11 cellular contexts compared by ENCODE assay signal in the genomic region with DNA sequence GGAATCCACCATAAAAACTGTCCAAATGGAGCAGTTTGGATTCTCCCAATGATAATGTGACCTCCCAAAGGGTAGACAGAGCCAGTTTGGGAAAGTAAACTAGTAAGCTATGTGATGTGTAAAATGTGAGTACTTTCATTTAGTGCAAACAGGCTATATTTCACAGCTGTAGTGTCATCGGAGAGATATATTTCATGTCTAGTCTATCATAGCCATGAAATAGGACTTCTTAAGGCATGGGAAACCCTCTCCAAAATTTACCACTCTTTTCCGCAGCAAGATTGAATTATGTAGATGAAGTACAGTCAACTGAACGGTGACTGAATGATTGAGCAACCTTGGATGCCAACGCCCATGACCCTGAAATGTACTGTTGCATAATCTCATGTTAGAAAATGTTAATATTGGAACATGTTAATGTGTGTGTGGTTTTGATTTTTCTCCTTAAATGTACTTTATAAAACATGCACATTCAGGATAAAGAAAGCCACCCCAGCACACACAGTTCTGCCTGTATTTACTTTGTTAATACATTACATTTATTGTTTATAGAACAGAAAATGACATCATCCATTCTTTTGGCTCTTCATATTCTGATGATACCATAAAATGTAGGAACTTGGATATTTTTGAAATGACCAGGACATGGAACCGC.
DNase-seq lines count a peak whose midpoint lies in the region; TF ChIP-seq lines count a peak whose summit lies in the region.
"Had no signal": no experiment of that assay in that cellular context is flagged by ENCODE, and none has a peak within 500 bp of the region (broad histone marks: within the 10 kb centered on the region; RNA-seq: fewer than 3 reads in every experiment).

No MANE protein-coding gene starts in this region.

- H3K36me3 Mint-ChIP-seq in endothelial cell (ENCODE audit: low read depth, unreplicated experiment), result peaks cover 64% of the 10 kb centered on the region

- no peak for TF ChIP-seq POLR2A in prostate gland (IDR thresholded peaks at IDR 0.05)

- H3K9me3 ChIP-seq in SJSA1 (replicated peaks) (no peaks in the 10 kb centered on the region), prostate gland (no peaks in the 10 kb centered on the region)
- H3K9me3 ChIP-seq: MG63 had no signal

- intact Hi-C loops in prostate gland (cut with DNase I), result loop anchor here (2.0 to 5.0 kb wide), 3 partner anchors 77 to 1443 kb away; partner anchors contain the start of gene NRP1

- H3K4me1 ChIP-seq in SJSA1 (replicated peaks) (peaks cover 38% of the 10 kb centered on the region), prostate gland (replicated peaks) (peaks cover 7% of the 10 kb centered on the region)

- peaks cover 20% of the 10 kb centered on the region for H3K27me3 Mint-ChIP-seq in endothelial cell (ENCODE audit: unreplicated experiment)

- in situ Hi-C loops in Caki2 (cut with HindIII; ENCODE audit: low pct_unique_long_range_greater_than_20kb, low sequenced_read_pairs), result no loop called here

- H3K4me1 Mint-ChIP-seq in endothelial cell (ENCODE audit: unreplicated experiment), result peaks cover 42% of the 10 kb centered on the region

- H3K36me3 ChIP-seq in SJSA1 (peaks cover 71% of the 10 kb centered on the region), prostate gland (no peaks in the 10 kb centered on the region)
- H3K36me3 ChIP-seq: MG63 had no signal

- 34% methylated on average over 5 of the region's 5 CpGs for WGBS in prostate gland

- TF ChIP-seq CTCF in fibroblast of the aortic adventitia (IDR thresholded peaks at IDR 0.05; ENCODE audit: insufficient read depth, low read length) (no peak), prostate gland (IDR thresholded peaks at IDR 0.05) (no peak), GM10266 (IDR thresholded peaks at IDR 0.05; ENCODE audit: control insufficient read depth, insufficient read depth, low read depth, missing control alignments) (no peak), endothelial cell (IDR thresholded peaks at IDR 0.05; ENCODE audit: unreplicated experiment) (no peak)

- H3K4me3 Mint-ChIP-seq in endothelial cell (ENCODE audit: unreplicated experiment), result no peak overlapping the region
- H3K4me3 Mint-ChIP-seq: activated CD4-positive, alpha-beta T cell treated with anti-CD3 and anti-CD28 coated beads, Interleukin-2, amount 10 ng/mL, durations not matched to agents 7 days and 5 days; stimulated activated naive CD8-positive, alpha-beta T cell treated with anti-CD3 and anti-CD28 coated beads, Interleukin-15, Interleukin-2, amounts not matched to agents 100 ng/mL and 50 ng/mL, for 24 hours had no signal

- H3K4me3 ChIP-seq in SJSA1, result no peak overlapping the region
- H3K4me3 ChIP-seq in fibroblast of the aortic adventitia (ENCODE audit: low read depth, low read length), result no peak overlapping the region
- no peak overlapping the region for H3K4me3 ChIP-seq in prostate gland
- H3K4me3 ChIP-seq: MG63 had no signal

- no peak overlapping the region for H3K27ac Mint-ChIP-seq in endothelial cell (ENCODE audit: unreplicated experiment)
- H3K27ac Mint-ChIP-seq: activated CD4-positive, alpha-beta T cell treated with anti-CD3 and anti-CD28 coated beads, Interleukin-2, amount 10 ng/mL, durations not matched to agents 7 days and 5 days; stimulated activated naive CD8-positive, alpha-beta T cell treated with anti-CD3 and anti-CD28 coated beads, Interleukin-15, Interleukin-2, amounts not matched to agents 100 ng/mL and 50 ng/mL, for 24 hours had no signal

- no peaks in the 10 kb centered on the region for H3K9me3 Mint-ChIP-seq in endothelial cell (ENCODE audit: unreplicated experiment)
- H3K9me3 Mint-ChIP-seq: activated CD4-positive, alpha-beta T cell treated with anti-CD3 and anti-CD28 coated beads, Interleukin-2, amount 10 ng/mL, durations not matched to agents 7 days and 5 days; stimulated activated naive CD8-positive, alpha-beta T cell treated with anti-CD3 and anti-CD28 coated beads, Interleukin-15, Interleukin-2, amounts not matched to agents 100 ng/mL and 50 ng/mL, for 24 hours had no signal

- no peaks in the 10 kb centered on the region for H3K27me3 ChIP-seq in SJSA1 (replicated peaks)
- no peaks in the 10 kb centered on the region for H3K27me3 ChIP-seq in prostate gland (replicated peaks; ENCODE audit: insufficient read depth)
- H3K27me3 ChIP-seq: MG63 had no signal

- DNase-seq in Caki2 (ENCODE audit: low read depth) (peak; percentile 56), SJSA1 (ENCODE audit: low read depth in 1 of 2, low spot score in 2 of 2) (peak in 1 of 2 experiments; percentile 22), fibroblast of the aortic adventitia (ENCODE audit: low read depth) (peak; percentile 79), prostate gland (ENCODE audit: low spot score) (peak; percentile 9), GOT3 (lab: John Stamatoyannopoulos, UW) (no peak), NCI-H2171 (lab: John Stamatoyannopoulos, UW) (no peak), GM10266 (ENCODE audit: extremely low spot score) (no peak), endothelial cell (ENCODE audit: low spot score) (no peak)

- H3K27ac ChIP-seq in SJSA1 (peak overlapping the region; percentile 18), prostate gland (peak overlapping the region in 1 of 2 donors; percentile 45)

Comparison
In these comparisons a context has a peak if more than half of its experiments do, and no peak if none do; other contexts are left out.
1. DNase-seq: peak in Caki2 (single experiment), fibroblast of the aortic adventitia (single experiment) and prostate gland (single experiment); none in GOT3 (single experiment), NCI-H2171 (single experiment), GM10266 (single experiment) and endothelial cell (single experiment).